In genomic region chr11:79273781-79274180, GRCh38 we compare ENCODE assay signal across 20 cellular contexts.
"Had no signal": no experiment of that assay in that cellular context is flagged by ENCODE, and none has a peak within 500 bp of the region (broad histone marks: within the 10 kb centered on the region; RNA-seq: fewer than 3 reads in every experiment).

No MANE protein-coding gene starts in this region.

- ATAC-seq: activated CD8-positive, alpha-beta T cell treated with anti-CD3 and anti-CD28 coated beads for 36 hours; effector memory CD8-positive, alpha-beta T cell; heart left ventricle; left cardiac atrium; stimulated activated memory B cell treated with anti-CD40 and anti-IgM and Interleukin-4, amounts not matched to agents 10 μg/mL and 1 μg/mL and 100 μg/mL, for 72 hours had no signal

- H3K9me3 ChIP-seq: heart left ventricle, right atrium auricular region, tibial artery, vagina had no signal

- H3K36me3 ChIP-seq: heart left ventricle, right atrium auricular region, tibial artery, vagina had no signal

- H3K27ac ChIP-seq: epithelial cell of prostate, heart left ventricle, right atrium auricular region, tibial artery, vagina, VCaP had no signal

- H3K4me3 ChIP-seq: heart left ventricle, lung, right atrium auricular region, tibial artery, vagina had no signal

- H3K4me1 ChIP-seq: right atrium auricular region had no signal

- H3K27me3 ChIP-seq: heart left ventricle, right atrium auricular region, tibial artery, vagina had no signal

- DNase-seq: activated CD4-positive, alpha-beta T cell treated with anti-CD3 and anti-CD28 coated beads for 4 hours; activated CD8-positive, alpha-beta T cell treated with anti-CD3 and anti-CD28 coated beads for 36 hours; activated effector memory CD4-positive, alpha-beta T cell treated with anti-CD3 and anti-CD28 coated beads, Interleukin-2, amount 50 U/mL, for 16 hours; activated T-cell treated with anti-CD3 and anti-CD28 coated beads, Interleukin-2, amount 50 U/mL, for 48 hours; effector memory CD8-positive, alpha-beta T cell; foreskin melanocyte; heart left ventricle; left cardiac atrium; naive B cell; nucleus accumbens; stimulated activated CD4-positive, alpha-beta T cell treated with anti-CD3 and anti-CD28 coated beads, Interleukin-2, amount 100 ng/mL, for 48 hours; T-helper 1 cell; T1000; tibial artery had no signal
